Comparison of ENCODE assay signal across 14 cellular contexts in the genomic region with DNA sequence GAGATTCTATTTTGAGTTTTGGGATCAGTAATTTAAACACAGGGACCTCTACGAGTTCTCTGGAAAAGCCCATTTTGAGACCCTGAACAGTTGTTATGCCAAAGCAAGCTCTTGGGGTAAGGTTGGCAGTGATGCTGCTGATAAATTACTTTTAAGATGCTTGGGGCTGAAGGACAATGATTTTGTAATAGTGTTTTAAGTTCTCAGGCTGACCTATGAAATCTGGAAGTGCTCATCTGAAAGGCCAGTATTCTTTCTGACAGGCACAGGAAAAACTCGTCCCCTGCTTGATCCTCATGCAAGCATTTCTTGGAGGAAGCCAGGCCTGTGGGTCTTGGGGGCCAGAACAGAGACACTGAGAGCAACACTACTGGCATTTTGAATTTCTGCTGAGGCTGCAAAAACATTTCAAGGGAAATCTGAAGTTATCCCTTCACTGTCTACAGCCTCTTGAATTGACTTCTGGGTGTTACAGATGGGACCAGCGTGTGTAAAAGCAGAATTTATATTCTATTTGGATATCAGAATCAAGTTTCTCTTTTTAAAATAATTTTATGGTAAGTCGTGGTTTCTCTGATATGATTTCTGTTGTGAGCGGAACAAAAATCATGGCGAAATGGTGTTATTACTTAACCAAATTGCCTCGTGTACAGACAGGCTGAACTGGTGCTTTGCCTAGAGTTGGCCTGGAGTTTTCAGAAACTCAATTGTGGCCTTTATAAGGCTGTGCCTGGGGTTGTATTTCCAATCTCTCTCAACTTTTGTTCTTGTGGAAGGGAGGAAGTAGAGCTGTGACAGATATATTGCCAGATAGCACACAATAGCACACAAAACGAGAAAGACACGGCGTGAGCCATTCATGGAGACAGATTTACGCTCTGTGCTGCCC.
DNase-seq lines count a peak whose midpoint lies in the region; ATAC-seq, FAIRE-seq and TF ChIP-seq lines count a peak whose summit lies in the region.
"Had no signal": no experiment of that assay in that cellular context is flagged by ENCODE, and none has a peak within 500 bp of the region (broad histone marks: within the 10 kb centered on the region; RNA-seq: fewer than 3 reads in every experiment).

No MANE protein-coding gene starts in this region.

- no peaks in the 10 kb centered on the region for H3K9me3 ChIP-seq in left ventricle myocardium inferior (replicated peaks)
- H3K9me3 ChIP-seq: MG63, Peyer's patch had no signal

- H3K27me3 ChIP-seq in left ventricle myocardium inferior (ENCODE audit: low read depth): no peaks in the 10 kb centered on the region
- H3K27me3 ChIP-seq: MG63, Peyer's patch had no signal

- H3K27ac ChIP-seq in left ventricle myocardium inferior (replicated peaks) (peak overlapping the region; percentile 37), caudate nucleus (ENCODE audit: low read depth, low read length) (no peak overlapping the region)

- TF ChIP-seq CTCF in left ventricle myocardium inferior (IDR thresholded peaks at IDR 0.05; ENCODE audit: borderline replicate concordance): no peak

- ATAC-seq in sciatic nerve: peak; percentile 73
- ATAC-seq: activated T-cell treated with anti-CD3 and anti-CD28 coated beads, Interleukin-2, amount 50 U/mL, for 4 hours had no signal

- no peak overlapping the region for H3K4me3 ChIP-seq in left ventricle myocardium inferior
- H3K4me3 ChIP-seq: MG63, Peyer's patch had no signal

- no peak for TF ChIP-seq POLR2A in GM12891 (IDR thresholded peaks at IDR 0.05; ENCODE audit: low read depth, low read length)

- intact Hi-C loops in left ventricle myocardium inferior (cut with micrococcal nuclease) (no loop called here), sciatic nerve (cut with DNase I) (no loop called here)

- peaks cover 29% of the 10 kb centered on the region for H3K4me1 ChIP-seq in left ventricle myocardium inferior
- H3K4me1 ChIP-seq: Peyer's patch had no signal

- no peaks in the 10 kb centered on the region for H3K36me3 ChIP-seq in left ventricle myocardium inferior
- H3K36me3 ChIP-seq: MG63, Peyer's patch had no signal

- DNase-seq in GM12891 (ENCODE audit: insufficient read length, low spot score) (no peak), NCI-H69 (lab: John Stamatoyannopoulos, UW) (peak; percentile 88), left ventricle myocardium inferior (no peak), sciatic nerve (ENCODE audit: low spot score) (no peak), NCI-H446 treated with DMSO at 0.1 percent for 48 hours (lab: John Stamatoyannopoulos, UW) (no peak), caudate nucleus (lab: John Stamatoyannopoulos, UW) (no peak)
- no peak for DNase-seq in stimulated activated CD4-positive, alpha-beta T cell treated with anti-CD3 and anti-CD28 coated beads, Interleukin-4, amount 100 ng/mL, for 24 hours
- DNase-seq: activated CD4-positive, alpha-beta T cell treated with anti-CD3 and anti-CD28 coated beads, Interleukin-2, amount 10 ng/mL, durations not matched to agents 24 days and 14 days; activated T-cell treated with anti-CD3 and anti-CD28 coated beads, Interleukin-2, amount 50 U/mL, for 4 hours; MG63; Peyer's patch; stimulated activated CD4-positive, alpha-beta T cell treated with anti-CD3 and anti-CD28 coated beads, Interleukin-2, amount 100 ng/mL, for 48 hours had no signal

- peak; percentile 73 for FAIRE-seq in GM12891 (lab: Jason Lieb, UNC)
- FAIRE-seq: G401.6, H54 had no signal

TF ChIP-seq in GM12891, 5 proteins besides CTCF, POLR2A, EP300 and RAD21:
- no peak for TF ChIP-seq POLR2AphosphoS5 (IDR thresholded peaks at IDR 0.05; ENCODE audit: low read depth, low read length)
- 0 out of 2 replicates have a peak, but pooled peaks have one; percentile 4 for TF ChIP-seq SPI1 (IDR thresholded peaks at IDR 0.05; ENCODE audit: low read depth, low read length)
